In the genomic region with DNA sequence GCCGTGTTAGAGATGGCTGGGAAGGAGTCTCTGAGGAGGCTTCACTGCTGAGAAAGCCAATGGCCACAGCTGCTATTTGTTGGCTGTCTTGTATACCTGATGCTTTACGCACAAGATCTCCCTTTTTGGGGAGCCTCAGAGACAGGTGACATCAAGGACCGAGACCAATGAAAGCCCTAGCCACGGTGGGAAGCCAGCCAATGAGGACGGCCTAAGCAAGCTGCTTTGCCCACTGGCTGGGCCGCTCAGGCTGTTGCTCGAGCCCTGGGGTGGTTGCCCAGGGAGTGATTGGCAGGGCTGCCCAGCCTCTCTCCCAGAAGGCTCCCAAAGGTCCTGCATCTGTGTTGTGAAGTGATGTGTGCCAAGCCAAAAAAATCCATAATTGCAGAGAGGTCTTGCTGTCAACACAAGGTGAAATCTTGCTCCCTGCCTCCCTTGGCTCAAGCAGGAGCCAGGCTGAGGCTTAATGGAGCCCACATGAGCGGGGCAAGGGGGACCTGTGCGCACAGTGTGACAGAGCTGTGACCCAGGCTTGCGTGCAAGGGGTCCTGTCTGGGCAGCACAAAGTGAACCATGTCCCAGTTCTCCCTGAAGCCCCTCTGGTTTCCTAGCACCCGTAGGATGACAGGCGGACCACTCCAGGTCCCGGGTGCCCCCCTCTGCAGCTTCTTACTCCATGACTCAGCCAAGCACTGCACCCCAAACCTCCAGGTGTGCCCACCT, we compare ENCODE assay signal across 15 cellular contexts. TPM values are rescaled to one million over a fixed set of nuclear protein-coding genes. Genes with fewer than 3 reads are reported as not detected.
A peak's percentile ranks its signal among the peaks of the same experiment; 100 is the strongest.
DNase-seq lines count a peak whose midpoint lies in the region; ATAC-seq and TF ChIP-seq lines count a peak whose summit lies in the region.
"Had no signal": no experiment of that assay in that cellular context is flagged by ENCODE, and none has a peak within 500 bp of the region (broad histone marks: within the 10 kb centered on the region; RNA-seq: fewer than 3 reads in every experiment).

No MANE protein-coding gene starts in this region.

- no peak overlapping the region for H3K4me3 ChIP-seq in right atrium auricular region
- H3K4me3 ChIP-seq: cardiac muscle cell, SK-N-MC had no signal

- no peak for TF ChIP-seq CTCF in right atrium auricular region (IDR thresholded peaks at IDR 0.05)

- H3K27ac Mint-ChIP-seq in activated T-helper 17 cell treated with anti-CD3 and anti-CD28 coated beads, Interleukin-2, amount 50 U/mL, for 72 hours: peak overlapping the region; percentile 28
- peak overlapping the region in 4 of 6 donors; percentile 23 to 67 (median 62) for H3K27ac Mint-ChIP-seq in immature natural killer cell

- intact Hi-C loops in Right ventricle myocardium superior (cut with DNase I): loop anchor here (5.0 kb wide), 1 partner anchor 126 kb away; a partner anchor contains a TSS

- peak; percentile 68 for DNase-seq in Right ventricle myocardium superior
- DNase-seq in right atrium auricular region (ENCODE audit: low spot score): no peak
- no peak for DNase-seq in immature natural killer cell
- peak in 37 of 49 donors; percentile 5 to 96 (median 39) for DNase-seq in substantia nigra (lab: John Stamatoyannopoulos, UW)
- DNase-seq in NCI-H510A treated with DMSO at 0.1 percent for 48 hours (lab: John Stamatoyannopoulos, UW): no peak
- DNase-seq: activated CD4-positive, CD25-positive, alpha-beta regulatory T cell treated with anti-CD3 and anti-CD28 coated beads, Interleukin-2, amount 50 U/mL, for 72 hours; NCI-H524 treated with DMSO at 0.1 percent for 48 hours had no signal

- peaks cover 0 to 25% of the 10 kb centered on the region in 2 donors for H3K4me1 ChIP-seq in right atrium auricular region

- no peak overlapping the region for H3K4me3 Mint-ChIP-seq in activated T-helper 17 cell treated with anti-CD3 and anti-CD28 coated beads, Interleukin-2, amount 50 U/mL, for 72 hours
- no peak overlapping the region for H3K4me3 Mint-ChIP-seq in immature natural killer cell

- no peak for ATAC-seq in Right ventricle myocardium superior (ENCODE audit: poor library complexity)
- ATAC-seq in activated T-helper 17 cell treated with anti-CD3 and anti-CD28 coated beads, Interleukin-2, amount 50 U/mL, for 72 hours (replicated peaks): no peak
- ATAC-seq in HG03139 (IDR thresholded peaks at IDR 0.05; ENCODE audit: unreplicated experiment): no peak
- ATAC-seq in GM21576 (IDR thresholded peaks at IDR 0.05; ENCODE audit: unreplicated experiment): no peak

- no peaks in the 10 kb centered on the region for H3K4me1 Mint-ChIP-seq in activated T-helper 17 cell treated with anti-CD3 and anti-CD28 coated beads, Interleukin-2, amount 50 U/mL, for 72 hours
- peaks cover 16 to 24% of the 10 kb centered on the region in 2 donors for H3K4me1 Mint-ChIP-seq in immature natural killer cell

- no peaks in the 10 kb centered on the region for H3K9me3 Mint-ChIP-seq in activated T-helper 17 cell treated with anti-CD3 and anti-CD28 coated beads, Interleukin-2, amount 50 U/mL, for 72 hours
- no peaks in the 10 kb centered on the region for H3K9me3 Mint-ChIP-seq in immature natural killer cell

- H3K27ac ChIP-seq in right atrium auricular region: no peak overlapping the region
- H3K27ac ChIP-seq in substantia nigra (ENCODE audit: low read depth, low read length, poor library complexity, severe bottlenecking): no peak overlapping the region
- H3K27ac ChIP-seq: cardiac muscle cell, SK-N-MC had no signal

- H3K27me3 ChIP-seq in right atrium auricular region: no peaks in the 10 kb centered on the region
- H3K27me3 ChIP-seq: cardiac muscle cell had no signal

- H3K36me3 ChIP-seq in right atrium auricular region: peaks cover 20% of the 10 kb centered on the region
- H3K36me3 ChIP-seq: cardiac muscle cell had no signal

- no peaks in the 10 kb centered on the region for H3K9me3 ChIP-seq in right atrium auricular region

- no peaks in the 10 kb centered on the region for H3K27me3 Mint-ChIP-seq in activated T-helper 17 cell treated with anti-CD3 and anti-CD28 coated beads, Interleukin-2, amount 50 U/mL, for 72 hours
- peaks cover 2 to 7% (median 7%) of the 10 kb centered on the region in 3 donors for H3K27me3 Mint-ChIP-seq in immature natural killer cell (ENCODE audit: low read depth in 3 of 3)

- H3K36me3 Mint-ChIP-seq in activated T-helper 17 cell treated with anti-CD3 and anti-CD28 coated beads, Interleukin-2, amount 50 U/mL, for 72 hours (ENCODE audit: low read depth): peaks cover 59% of the 10 kb centered on the region
- H3K36me3 Mint-ChIP-seq in immature natural killer cell: peaks cover 0 to 6% (median 4%) of the 10 kb centered on the region in 3 donors

RNA-seq across cellular contexts. Expression of a gene that starts 4.3 kb away (rescaled TPM):
- total RNA-seq in Right ventricle myocardium superior: 42.4 TPM
- total RNA-seq in right atrium auricular region: 10 to 100 TPM; 11.9 to 24.2 TPM
- 100 to 1,000 TPM in 1 of 2 donors, 10 to 100 TPM in 1; 38.3 to 104 TPM for total RNA-seq in activated T-helper 17 cell treated with anti-CD3 and anti-CD28 coated beads, Interleukin-2, amount 50 U/mL, for 72 hours
- 10 to 100 TPM in 2 of 3 donors, 1 to 10 TPM in 1; 5.1 to 22.2 (median 17.7) TPM for polyA plus RNA-seq in immature natural killer cell

RNA-seq across cellular contexts. Expression of a gene that starts 11.0 kb away (rescaled TPM):
- total RNA-seq in Right ventricle myocardium superior (30.3 TPM), right atrium auricular region (10 to 100 TPM; 23.0 to 44.3 TPM)
- 100 to 1,000 TPM in 1 of 2 donors, 10 to 100 TPM in 1; 82.7 to 146 TPM for total RNA-seq in activated T-helper 17 cell treated with anti-CD3 and anti-CD28 coated beads, Interleukin-2, amount 50 U/mL, for 72 hours
- polyA plus RNA-seq in immature natural killer cell: 100 to 1,000 TPM; 236 to 379 (median 249) TPM

RNA-seq across cellular contexts. Expression of a gene that starts 18.6 kb away (rescaled TPM):
- not detected for total RNA-seq in Right ventricle myocardium superior
- total RNA-seq in right atrium auricular region: not detected
- not detected for total RNA-seq in activated T-helper 17 cell treated with anti-CD3 and anti-CD28 coated beads, Interleukin-2, amount 50 U/mL, for 72 hours
- not detected for polyA plus RNA-seq in immature natural killer cell
- total RNA-seq: cardiac muscle cell, fibroblast of lung had no signal
- polyA plus RNA-seq: BJ, cardiac muscle cell had no signal

RNA-seq across cellular contexts. Expression of a gene that starts 47.1 kb away (rescaled TPM):
- total RNA-seq in Right ventricle myocardium superior (0.13 TPM), right atrium auricular region (1 to 10 TPM; 2.2 to 3.8 TPM)
- under 1 TPM in 1 of 2 donors, not detected in 1; 0.04 TPM for total RNA-seq in activated T-helper 17 cell treated with anti-CD3 and anti-CD28 coated beads, Interleukin-2, amount 50 U/mL, for 72 hours
- under 1 TPM in 2 of 3 donors, not detected in 1; 0.06 to 0.17 TPM for polyA plus RNA-seq in immature natural killer cell
- polyA plus RNA-seq: keratinocyte had no signal

Comparison
In these comparisons a context has a peak if more than half of its experiments do, and no peak if none do; other contexts are left out.
1. DNase-seq: peak in Right ventricle myocardium superior (single experiment) and substantia nigra (37 of 49); none in right atrium auricular region (single experiment), immature natural killer cell (0 of 3) and NCI-H510A treated with DMSO at 0.1 percent for 48 hours (single experiment).